In the genomic region with DNA sequence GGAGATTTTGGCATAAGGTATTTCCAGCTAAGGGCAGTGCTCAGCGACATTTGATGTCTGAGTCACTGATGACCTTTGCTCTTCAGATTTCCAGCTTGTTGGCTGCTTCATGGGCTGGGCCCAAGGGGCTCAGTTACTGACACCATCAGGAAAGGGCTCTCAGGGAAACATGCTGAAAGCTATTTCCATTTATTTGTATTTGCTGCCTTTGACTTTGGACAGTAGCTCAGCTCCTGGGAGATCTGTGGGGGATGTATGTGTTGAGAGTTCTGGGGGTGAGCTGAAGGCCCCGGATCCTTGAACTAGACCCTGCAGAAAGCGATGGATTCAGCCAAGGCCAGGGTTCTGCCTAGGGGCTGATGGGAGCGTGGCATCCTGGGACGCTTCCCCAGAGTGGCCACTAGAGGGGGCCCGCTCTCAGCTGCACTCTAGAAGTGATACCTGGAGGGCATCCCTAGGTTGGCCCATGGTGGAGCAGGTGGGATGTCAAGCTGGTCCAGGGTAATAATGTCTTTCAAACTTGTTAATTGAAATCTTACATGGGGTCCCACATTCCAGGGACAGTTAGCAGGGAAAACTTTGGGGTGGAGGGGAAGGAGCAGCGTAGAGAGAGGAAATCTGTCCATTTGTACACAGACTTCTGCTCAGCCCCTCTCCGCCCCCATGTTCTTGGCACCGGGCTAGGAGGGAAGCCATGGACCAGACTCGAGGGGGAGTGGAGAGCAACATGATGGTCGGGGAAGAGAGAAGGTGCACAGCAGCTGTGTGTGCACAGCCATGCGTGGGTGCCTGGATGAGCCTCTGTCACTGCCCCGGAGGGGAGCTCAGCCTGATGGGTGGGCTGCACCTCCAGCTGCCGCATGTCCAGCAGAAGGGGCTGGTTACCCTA, we compare ENCODE assay signal across 9 cellular contexts. TPM values are rescaled to one million over a fixed set of nuclear protein-coding genes. Genes with fewer than 3 reads are reported as not detected.
DNase-seq lines count a peak whose midpoint lies in the region; ATAC-seq and TF ChIP-seq lines count a peak whose summit lies in the region.
"Had no signal": no experiment of that assay in that cellular context is flagged by ENCODE, and none has a peak within 500 bp of the region (broad histone marks: within the 10 kb centered on the region; RNA-seq: fewer than 3 reads in every experiment).

No MANE protein-coding gene starts in this region.

- H3K4me1 ChIP-seq in BE2C, result no peaks in the 10 kb centered on the region

- H3K36me3 Mint-ChIP-seq in immature natural killer cell, result no peaks in the 10 kb centered on the region

- in situ Hi-C loops in astrocyte of the cerebellum (cut with HindIII; ENCODE audit: low sequenced_read_pairs), result no loop called here

- H3K27ac Mint-ChIP-seq in immature natural killer cell, result no peak overlapping the region
- H3K27ac Mint-ChIP-seq: IgD-negative memory B cell had no signal

- peak; percentile 89 for ATAC-seq in GM19035 (IDR thresholded peaks at IDR 0.05; ENCODE audit: unreplicated experiment)
- peak; percentile 69 for ATAC-seq in HG03439 (IDR thresholded peaks at IDR 0.05; ENCODE audit: unreplicated experiment)

- no peaks in the 10 kb centered on the region for H3K36me3 ChIP-seq in BE2C

- H3K4me3 Mint-ChIP-seq in immature natural killer cell, result no peak overlapping the region
- H3K4me3 Mint-ChIP-seq: IgD-negative memory B cell had no signal

- TF ChIP-seq CTCF in BE2C (IDR thresholded peaks at IDR 0.05; ENCODE audit: low read depth, low read length) (peak; percentile 90), astrocyte of the cerebellum (IDR thresholded peaks at IDR 0.05; ENCODE audit: low read depth, low read length, missing control alignments) (peak; percentile 100)

- DNase-seq in BE2C, result peak; percentile 62
- DNase-seq in SK-N-DZ (ENCODE audit: low spot score), result peak; percentile 44
- no peak for DNase-seq in astrocyte of the cerebellum (ENCODE audit: low read depth)
- DNase-seq in immature natural killer cell, result peak; percentile 13 to 33 (median 17)
- peak; percentile 53 to 65 for DNase-seq in stimulated activated CD4-positive, alpha-beta T cell treated with anti-CD3 and anti-CD28 coated beads, Interleukin-2, amount 100 ng/mL, for 24 hours
- DNase-seq in GOT3 (lab: John Stamatoyannopoulos, UW), result no peak

- no peaks in the 10 kb centered on the region for H3K9me3 ChIP-seq in BE2C

- no peaks in the 10 kb centered on the region for H3K27me3 ChIP-seq in BE2C

- H3K27me3 Mint-ChIP-seq in immature natural killer cell (ENCODE audit: low read depth in 3 of 3), result peaks cover 4 to 8% (median 5%) of the 10 kb centered on the region in 3 donors

- peaks cover 0 to 7% (median 3%) of the 10 kb centered on the region in 6 donors for H3K9me3 Mint-ChIP-seq in immature natural killer cell

- no peaks in the 10 kb centered on the region for H3K4me1 Mint-ChIP-seq in immature natural killer cell
- H3K4me1 Mint-ChIP-seq: IgD-negative memory B cell had no signal

- H3K4me3 ChIP-seq in BE2C (ENCODE audit: low read depth, low read length), result no peak overlapping the region
- no peak overlapping the region for H3K4me3 ChIP-seq in astrocyte of the cerebellum (ENCODE audit: low read depth, low read length)

RNA-seq across cellular contexts. Expression of gene BTBD16, which starts 3.0 kb away (rescaled TPM):
- not detected for polyA plus RNA-seq in BE2C (2012; ENCODE audit: insufficient read depth, insufficient read length, low read depth)
- polyA plus RNA-seq in SK-N-DZ (2014; cell fraction: cytosol; rRNA removed), result not detected in 2 replicates
- polyA plus RNA-seq in SK-N-DZ (2014; cell fraction: nucleus; rRNA removed), result not detected in 2 replicates
- not detected for polyA plus RNA-seq in immature natural killer cell
- polyA plus RNA-seq: IgD-negative memory B cell had no signal

Comparison
In these comparisons a context has a peak if more than half of its experiments do, and no peak if none do; other contexts are left out.
1. DNase-seq: peak in BE2C (single experiment), SK-N-DZ (single experiment), immature natural killer cell (3 of 3) and stimulated activated CD4-positive, alpha-beta T cell treated with anti-CD3 and anti-CD28 coated beads, Interleukin-2, amount 100 ng/mL, for 24 hours (2 of 2); none in astrocyte of the cerebellum (single experiment) and GOT3 (single experiment).